Comparison of ENCODE assay signal across 23 cellular contexts in the genomic region with DNA sequence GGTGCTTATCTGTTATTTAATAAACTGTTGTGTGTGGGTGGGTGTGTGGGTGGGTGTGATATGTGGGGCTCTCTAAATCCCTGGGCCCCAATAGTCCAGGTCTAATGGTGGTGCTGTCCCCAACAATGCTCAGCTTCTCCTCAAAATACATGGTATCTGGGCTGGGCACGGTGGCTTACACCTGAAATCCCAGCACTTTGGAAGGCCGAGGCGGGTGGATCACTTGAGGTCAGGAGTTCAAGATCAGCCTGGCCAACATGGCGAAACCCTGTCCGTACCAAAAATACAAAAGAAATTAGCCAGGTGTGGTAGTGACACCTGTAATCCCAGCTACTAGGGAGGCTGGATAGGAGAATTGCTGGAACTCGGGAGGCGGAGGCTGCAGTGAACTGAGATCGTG. TPM values are rescaled to one million over a fixed set of nuclear protein-coding genes. Genes with fewer than 3 reads are reported as not detected.
DNase-seq lines count a peak whose midpoint lies in the region; ATAC-seq and TF ChIP-seq lines count a peak whose summit lies in the region.
"Had no signal": no experiment of that assay in that cellular context is flagged by ENCODE, and none has a peak within 500 bp of the region (broad histone marks: within the 10 kb centered on the region; RNA-seq: fewer than 3 reads in every experiment).

No MANE protein-coding gene starts in this region.

- H4K20me1 ChIP-seq in mammary epithelial cell (ENCODE audit: insufficient read depth, low read length) = no peaks in the 10 kb centered on the region

- H3K4me3 ChIP-seq in mammary epithelial cell (replicated peaks in 1 of 3; ENCODE audit: insufficient read depth in 1 of 3, low read depth in 2 of 3, low read length in 3 of 3) = no peak overlapping the region
- no peak overlapping the region for H3K4me3 ChIP-seq in RWPE2 (ENCODE audit: severe bottlenecking)
- no peak overlapping the region for H3K4me3 ChIP-seq in suprapubic skin
- H3K4me3 ChIP-seq in thyroid gland (replicated peaks in 1 of 3) = no peak overlapping the region
- H3K4me3 ChIP-seq: sigmoid colon, testis had no signal

- ATAC-seq in RWPE2 (ENCODE audit: low read depth) = no peak
- ATAC-seq in left lobe of liver = no peak
- ATAC-seq in HG02885 (IDR thresholded peaks at IDR 0.05; ENCODE audit: poor library complexity, unreplicated experiment) = no peak

- no peak overlapping the region for H2AFZ ChIP-seq in mammary epithelial cell (ENCODE audit: low read depth, low read length)

- H3K9me3 ChIP-seq in mammary epithelial cell (replicated peaks; ENCODE audit: insufficient read depth, low read length) (no peaks in the 10 kb centered on the region), RWPE2 (ENCODE audit: severe bottlenecking) (no peaks in the 10 kb centered on the region), suprapubic skin (no peaks in the 10 kb centered on the region), thyroid gland (no peaks in the 10 kb centered on the region)
- H3K9me3 ChIP-seq: sigmoid colon, SK-N-SH, testis had no signal

- no peak for TF ChIP-seq CTCF in MCF 10A (IDR thresholded peaks at IDR 0.05; ENCODE audit: unreplicated experiment)
- no peak for TF ChIP-seq CTCF in mammary epithelial cell (conservative IDR thresholded peaks at IDR 0.05 in 1 of 2, IDR thresholded peaks at IDR 0.05 in 1 of 2; ENCODE audit: extremely low read depth in 1 of 2, insufficient read depth in 1 of 2, low read depth in 1 of 2, low read length in 2 of 2)
- no peak for TF ChIP-seq CTCF in RWPE2 (IDR thresholded peaks at IDR 0.05; ENCODE audit: poor library complexity, severe bottlenecking)
- no peak for TF ChIP-seq CTCF in suprapubic skin (IDR thresholded peaks at IDR 0.05)
- no peak for TF ChIP-seq CTCF in thyroid gland (IDR thresholded peaks at IDR 0.05)

- DNase-seq in MCF 10A (ENCODE audit: unreplicated experiment) = no peak
- no peak for DNase-seq in mammary epithelial cell
- DNase-seq in RWPE2 (ENCODE audit: low spot score) = peak; percentile 5
- DNase-seq in left lobe of liver (ENCODE audit: low spot score) = peak; percentile 45
- peak; percentile 29 to 32 for DNase-seq in suprapubic skin (ENCODE audit: low spot score in 2 of 2)
- DNase-seq in thyroid gland = no peak
- DNase-seq in activated T-helper 1 cell treated with anti-CD3 and anti-CD28 coated beads, Interleukin-12 subunit alpha, Interleukin-12 subunit beta, Interleukin-2, Interleukin-4 antibody, amounts not matched to agents 30 ng/mL and 10 ng/mL and 1 ng/mL, durations not matched to agents 14 hours and 24 hours and 36 hours (ENCODE audit: low spot score) = no peak
- DNase-seq: activated gamma-delta T cell treated with Interleukin-2 at 50 U/mL for 16 hours, DMS53, kidney glomerular epithelial cell, naive B cell, NCI-H1694 treated with DMSO at 0.1 percent for 48 hours, RPMI8226, sigmoid colon, SK-N-SH had no signal

- POLR2A ChIA-PET in MCF 10A (lab: Yijun Ruan, JAX) = no interaction called here

- TF ChIP-seq POLR2A in suprapubic skin (IDR thresholded peaks at IDR 0.05) = no peak
- no peak for TF ChIP-seq POLR2A in thyroid gland (IDR thresholded peaks at IDR 0.05)

- H3K4me3 Mint-ChIP-seq in MCF 10A (ENCODE audit: unreplicated experiment) = no peak overlapping the region
- no peak overlapping the region for H3K4me3 Mint-ChIP-seq in activated T-helper 1 cell treated with anti-CD3 and anti-CD28 coated beads, Interleukin-12 subunit alpha, Interleukin-12 subunit beta, Interleukin-2, Interleukin-4 antibody, amounts not matched to agents 30 ng/mL and 10 ng/mL and 1 ng/mL, durations not matched to agents 14 hours and 24 hours and 36 hours
- H3K4me3 Mint-ChIP-seq: dendritic cell treated with granulocyte-macrophage colony-stimulating factor and Interleukin-4, amounts not matched to agents 40 ng/mL and 50 ng/mL, for 4 days; memory B cell; naive B cell; T-helper 2 cell treated with Interferon-gamma antibody and Interleukin-4, amounts not matched to agents 5 μg/mL and 100 μg/mL, for 36 hours had no signal

- dilution Hi-C loops in mammary epithelial cell (cut with HindIII; ENCODE audit: low sequenced_read_pairs) = no loop called here

- in situ Hi-C loops in mammary epithelial cell (cut with MboI; ENCODE audit: low sequenced_read_pairs in 2 of 2) = no loop called here

- BruUV-seq in MCF 10A (replicated peaks; lab: Mats Ljungman, UMichigan) = no TSS peak
- BruUV-seq in mammary epithelial cell (replicated peaks; lab: Mats Ljungman, UMichigan) = no TSS peak

- H3K27ac ChIP-seq in mammary epithelial cell (ENCODE audit: insufficient read depth, low read depth, low read length) (no peak overlapping the region), RWPE2 (ENCODE audit: poor library complexity, severe bottlenecking) (no peak overlapping the region), suprapubic skin (no peak overlapping the region), thyroid gland (no peak overlapping the region)
- H3K27ac ChIP-seq: KMS-11, sigmoid colon, testis, VCaP had no signal

- 97% methylated on average over 3 of the region's 8 CpGs for WGBS in mammary epithelial cell (ENCODE audit: low coverage, missing lambda C conversion rate)
- 83% methylated on average over 8 of the region's 8 CpGs for WGBS in suprapubic skin
- 91 to 93% methylated on average over 8 of the region's 8 CpGs for WGBS in thyroid gland, 2 donors

- no peaks in the 10 kb centered on the region for H3K27me3 ChIP-seq in mammary epithelial cell (ENCODE audit: insufficient read depth, low read length)
- no peaks in the 10 kb centered on the region for H3K27me3 ChIP-seq in RWPE2 (ENCODE audit: insufficient read depth, poor library complexity, severe bottlenecking)
- H3K27me3 ChIP-seq in suprapubic skin = peaks cover 4% of the 10 kb centered on the region
- H3K27me3 ChIP-seq in thyroid gland = no peaks in the 10 kb centered on the region
- H3K27me3 ChIP-seq: sigmoid colon, testis had no signal

- no peaks in the 10 kb centered on the region for H3K36me3 ChIP-seq in mammary epithelial cell (ENCODE audit: insufficient read depth, low read length)
- H3K36me3 ChIP-seq in RWPE2 (ENCODE audit: low read depth) = no peaks in the 10 kb centered on the region
- no peaks in the 10 kb centered on the region for H3K36me3 ChIP-seq in suprapubic skin
- H3K36me3 ChIP-seq in thyroid gland = no peaks in the 10 kb centered on the region
- H3K36me3 ChIP-seq: sigmoid colon had no signal

- intact Hi-C loops in MCF 10A (cut with micrococcal nuclease) (no loop called here), mammary epithelial cell (cut with micrococcal nuclease) (loop anchor here (2.0 kb wide), 1 partner anchor 252 kb away; no protein-coding TSS in a partner anchor), thyroid gland (cut with DNase I) (no loop called here)
- intact Hi-C loops in activated T-helper 1 cell treated with anti-CD3 and anti-CD28 coated beads, Interleukin-12 subunit alpha, Interleukin-12 subunit beta, Interleukin-2, Interleukin-4 antibody, amounts not matched to agents 30 ng/mL and 10 ng/mL and 1 ng/mL, durations not matched to agents 14 hours and 24 hours and 36 hours (cut with micrococcal nuclease) = no loop called here

- no peaks in the 10 kb centered on the region for H3K9me3 Mint-ChIP-seq in MCF 10A (ENCODE audit: unreplicated experiment)
- H3K9me3 Mint-ChIP-seq in activated T-helper 1 cell treated with anti-CD3 and anti-CD28 coated beads, Interleukin-12 subunit alpha, Interleukin-12 subunit beta, Interleukin-2, Interleukin-4 antibody, amounts not matched to agents 30 ng/mL and 10 ng/mL and 1 ng/mL, durations not matched to agents 14 hours and 24 hours and 36 hours = no peaks in the 10 kb centered on the region
- H3K9me3 Mint-ChIP-seq: dendritic cell treated with granulocyte-macrophage colony-stimulating factor and Interleukin-4, amounts not matched to agents 40 ng/mL and 50 ng/mL, for 4 days; T-helper 2 cell treated with Interferon-gamma antibody and Interleukin-4, amounts not matched to agents 5 μg/mL and 100 μg/mL, for 36 hours had no signal

- H3K9ac ChIP-seq in mammary epithelial cell (ENCODE audit: insufficient read depth, low read length) = no peak overlapping the region
- H3K9ac ChIP-seq: KMS-11, SK-N-SH had no signal

- peak overlapping the region; percentile 42 for H3K27ac Mint-ChIP-seq in MCF 10A (ENCODE audit: low read depth, unreplicated experiment)
- H3K27ac Mint-ChIP-seq in activated T-helper 1 cell treated with anti-CD3 and anti-CD28 coated beads, Interleukin-12 subunit alpha, Interleukin-12 subunit beta, Interleukin-2, Interleukin-4 antibody, amounts not matched to agents 30 ng/mL and 10 ng/mL and 1 ng/mL, durations not matched to agents 14 hours and 24 hours and 36 hours = no peak overlapping the region
- H3K27ac Mint-ChIP-seq: dendritic cell treated with granulocyte-macrophage colony-stimulating factor and Interleukin-4, amounts not matched to agents 40 ng/mL and 50 ng/mL, for 4 days; memory B cell; T-helper 2 cell treated with Interferon-gamma antibody and Interleukin-4, amounts not matched to agents 5 μg/mL and 100 μg/mL, for 36 hours had no signal

- no peak for TF ChIP-seq EP300 in suprapubic skin (IDR thresholded peaks at IDR 0.05)

- no peaks in the 10 kb centered on the region for H3K36me3 Mint-ChIP-seq in MCF 10A (ENCODE audit: insufficient read depth, unreplicated experiment)
- no peaks in the 10 kb centered on the region for H3K36me3 Mint-ChIP-seq in activated T-helper 1 cell treated with anti-CD3 and anti-CD28 coated beads, Interleukin-12 subunit alpha, Interleukin-12 subunit beta, Interleukin-2, Interleukin-4 antibody, amounts not matched to agents 30 ng/mL and 10 ng/mL and 1 ng/mL, durations not matched to agents 14 hours and 24 hours and 36 hours (ENCODE audit: low read depth)

- no peak overlapping the region for H3K4me2 ChIP-seq in mammary epithelial cell (ENCODE audit: insufficient read depth, low read depth, low read length)
- H3K4me2 ChIP-seq: KMS-11, SK-N-SH had no signal

- peaks cover 13% of the 10 kb centered on the region for H3K4me1 Mint-ChIP-seq in MCF 10A (ENCODE audit: insufficient read depth, unreplicated experiment)
- H3K4me1 Mint-ChIP-seq in activated T-helper 1 cell treated with anti-CD3 and anti-CD28 coated beads, Interleukin-12 subunit alpha, Interleukin-12 subunit beta, Interleukin-2, Interleukin-4 antibody, amounts not matched to agents 30 ng/mL and 10 ng/mL and 1 ng/mL, durations not matched to agents 14 hours and 24 hours and 36 hours (ENCODE audit: low read depth) = peaks cover 5% of the 10 kb centered on the region
- H3K4me1 Mint-ChIP-seq: memory B cell, naive B cell had no signal

- H3K4me1 ChIP-seq in mammary epithelial cell (ENCODE audit: insufficient read depth, low read length) (no peaks in the 10 kb centered on the region), RWPE2 (ENCODE audit: insufficient read depth, poor library complexity, severe bottlenecking) (peaks cover 3% of the 10 kb centered on the region), suprapubic skin (no peaks in the 10 kb centered on the region), thyroid gland (peaks cover 10 to 16% of the 10 kb centered on the region in 2 donors)
- H3K4me1 ChIP-seq: sigmoid colon, testis had no signal

- CTCF ChIA-PET in MCF 10A (lab: Yijun Ruan, JAX) (no interaction called here), mammary epithelial cell (lab: Charles Lee; ENCODE audit: low non-redundant PET) (no interaction called here)

- no peaks in the 10 kb centered on the region for H3K79me2 ChIP-seq in mammary epithelial cell (ENCODE audit: insufficient read depth, low read length)

- H3K27me3 Mint-ChIP-seq in MCF 10A (ENCODE audit: insufficient read depth, unreplicated experiment) = no peaks in the 10 kb centered on the region
- peaks cover 3% of the 10 kb centered on the region for H3K27me3 Mint-ChIP-seq in activated T-helper 1 cell treated with anti-CD3 and anti-CD28 coated beads, Interleukin-12 subunit alpha, Interleukin-12 subunit beta, Interleukin-2, Interleukin-4 antibody, amounts not matched to agents 30 ng/mL and 10 ng/mL and 1 ng/mL, durations not matched to agents 14 hours and 24 hours and 36 hours (ENCODE audit: insufficient read depth)
- H3K27me3 Mint-ChIP-seq: dendritic cell treated with granulocyte-macrophage colony-stimulating factor and Interleukin-4, amounts not matched to agents 40 ng/mL and 50 ng/mL, for 4 days had no signal

RNA-seq across cellular contexts. Expression of a gene that starts 4.5 kb away (rescaled TPM):
- total RNA-seq in MCF 10A (2022) (not detected in 2 replicates), mammary epithelial cell (not detected), left lobe of liver (19,737 TPM), suprapubic skin (10 to 100 TPM in 1 of 4 donors, not detected in 3; 59.2 TPM), thyroid gland (not detected)
- not detected for polyA plus RNA-seq in mammary epithelial cell
- not detected for polyA minus RNA-seq in mammary epithelial cell
- not detected in 2 replicates for total RNA-seq in activated T-helper 1 cell treated with anti-CD3 and anti-CD28 coated beads, Interleukin-12 subunit alpha, Interleukin-12 subunit beta, Interleukin-2, Interleukin-4 antibody, amounts not matched to agents 30 ng/mL and 10 ng/mL and 1 ng/mL, durations not matched to agents 14 hours and 24 hours and 36 hours
- total RNA-seq: HT-29, sigmoid colon, testis had no signal
- polyA plus RNA-seq: SK-N-SH had no signal

RNA-seq across cellular contexts. Expression of a gene that starts 11.3 kb away (rescaled TPM):
- total RNA-seq in MCF 10A (2022) (not detected in 2 replicates), mammary epithelial cell (not detected), left lobe of liver (4,103 TPM), suprapubic skin (1 to 10 TPM in 1 of 4 donors, not detected in 3; 9.5 TPM), thyroid gland (not detected)
- not detected for polyA plus RNA-seq in mammary epithelial cell
- polyA minus RNA-seq in mammary epithelial cell = not detected
- not detected in 2 replicates for total RNA-seq in activated T-helper 1 cell treated with anti-CD3 and anti-CD28 coated beads, Interleukin-12 subunit alpha, Interleukin-12 subunit beta, Interleukin-2, Interleukin-4 antibody, amounts not matched to agents 30 ng/mL and 10 ng/mL and 1 ng/mL, durations not matched to agents 14 hours and 24 hours and 36 hours
- total RNA-seq: HT-29, sigmoid colon had no signal
- polyA plus RNA-seq: SK-N-SH had no signal

Comparison
In these comparisons a context has a peak if more than half of its experiments do, and no peak if none do; other contexts are left out.
1. DNase-seq: peak in RWPE2 (single experiment), left lobe of liver (single experiment) and suprapubic skin (2 of 2); none in MCF 10A (single experiment), mammary epithelial cell (single experiment), thyroid gland (0 of 2) and activated T-helper 1 cell treated with anti-CD3 and anti-CD28 coated beads, Interleukin-12 subunit alpha, Interleukin-12 subunit beta, Interleukin-2, Interleukin-4 antibody, amounts not matched to agents 30 ng/mL and 10 ng/mL and 1 ng/mL, durations not matched to agents 14 hours and 24 hours and 36 hours (single experiment).
2. RNA of a gene that starts 4.5 kb away (total RNA-seq): 19,737 TPM in left lobe of liver (single experiment); not detected in MCF 10A, not detected in mammary epithelial cell, 59.2 TPM in suprapubic skin, not detected in thyroid gland and not detected in activated T-helper 1 cell treated with anti-CD3 and anti-CD28 coated beads, Interleukin-12 subunit alpha, Interleukin-12 subunit beta, Interleukin-2, Interleukin-4 antibody, amounts not matched to agents 30 ng/mL and 10 ng/mL and 1 ng/mL, durations not matched to agents 14 hours and 24 hours and 36 hours; every median in the first group is over 100 times any median in the second.
3. RNA of a gene that starts 11.3 kb away (total RNA-seq): 4,103 TPM in left lobe of liver (single experiment); 9.5 TPM in suprapubic skin, not detected in MCF 10A, not detected in mammary epithelial cell, not detected in thyroid gland and not detected in activated T-helper 1 cell treated with anti-CD3 and anti-CD28 coated beads, Interleukin-12 subunit alpha, Interleukin-12 subunit beta, Interleukin-2, Interleukin-4 antibody, amounts not matched to agents 30 ng/mL and 10 ng/mL and 1 ng/mL, durations not matched to agents 14 hours and 24 hours and 36 hours; every median in the first group is over 100 times any median in the second.